8 cellular contexts compared by ENCODE assay signal in genomic region chr11:5291207-5291838, GRCh38. TPM values are rescaled to one million over a fixed set of nuclear protein-coding genes. Genes with fewer than 3 reads are reported as not detected.
A peak's percentile ranks its signal among the peaks of the same experiment; 100 is the strongest.
DNase-seq lines count a peak whose midpoint lies in the region; ATAC-seq and TF ChIP-seq lines count a peak whose summit lies in the region.

No MANE protein-coding gene starts in this region.

- H3K27ac ChIP-seq in Panc1 (ENCODE audit: low read length) (no peak overlapping the region), hepatocyte (no peak overlapping the region)

- H4K20me1 ChIP-seq in hepatocyte (ENCODE audit: insufficient read depth, poor library complexity, severe bottlenecking) = no peaks in the 10 kb centered on the region

- DNase-seq in CD14-positive monocyte (ENCODE audit: low spot score) (no peak), Panc1 (ENCODE audit: low read depth, low spot score) (peak; percentile 38), hepatocyte (ENCODE audit: low spot score) (peak; percentile 42), DMS79 (lab: John Stamatoyannopoulos, UW) (no peak)
- DNase-seq in activated effector memory CD4-positive, alpha-beta T cell treated with Interleukin-2 at 50 U/mL for 16 hours = no peak
- DNase-seq in activated naive CD8-positive, alpha-beta T cell treated with anti-CD3 and anti-CD28 coated beads for 36 hours = no peak

- POLR2A ChIA-PET in Panc1 (lab: Charles Lee) = interaction anchor here (0.6 kb wide), 2 partner anchors 72 to 251 kb away, joined by 3 to 5 read pairs; no protein-coding TSS in a partner anchor

- CTCF ChIA-PET in Panc1 (lab: Charles Lee) = interaction anchor here (0.5 to 0.7 kb wide), 3 partner anchors 83 to 402 kb away, joined by 3 to 5 read pairs (median 5); no protein-coding TSS in a partner anchor

- H2AFZ ChIP-seq in hepatocyte = no peak overlapping the region

- H3K4me1 ChIP-seq in Panc1 (ENCODE audit: control insufficient read depth, insufficient read depth, low read length) = no peaks in the 10 kb centered on the region
- no peaks in the 10 kb centered on the region for H3K4me1 ChIP-seq in hepatocyte (ENCODE audit: insufficient read depth)

- in situ Hi-C loops in Panc1 (cut with HindIII; ENCODE audit: low pct_unique_long_range_greater_than_20kb, low sequenced_read_pairs) = no loop called here

- ATAC-seq in GM19043 (IDR thresholded peaks at IDR 0.05; ENCODE audit: low read depth, unreplicated experiment) = peak; percentile 86
- peak; percentile 95 for ATAC-seq in HG03095 (IDR thresholded peaks at IDR 0.05; ENCODE audit: unreplicated experiment)
- peak; percentile 94 for ATAC-seq in Panc1

- no peaks in the 10 kb centered on the region for H3K4me1 Mint-ChIP-seq in CD14-positive monocyte
- no peaks in the 10 kb centered on the region for H3K4me1 Mint-ChIP-seq in activated naive CD8-positive, alpha-beta T cell treated with anti-CD3 and anti-CD28 coated beads for 36 hours

- no TSS peak for BruUV-seq in Panc1 (replicated peaks; lab: Mats Ljungman, UMichigan)

- no peak overlapping the region for H3K4me2 ChIP-seq in hepatocyte

- H3K27me3 ChIP-seq in Panc1 (ENCODE audit: control insufficient read depth, insufficient read depth, low read length) = peaks cover 2% of the 10 kb centered on the region; the same call in 1 of the 2 replicates
- peaks cover under 1% of the 10 kb centered on the region for H3K27me3 ChIP-seq in hepatocyte

- H3K9me2 ChIP-seq in hepatocyte (replicated peaks; ENCODE audit: insufficient read depth) = no peaks in the 10 kb centered on the region

- no peaks in the 10 kb centered on the region for H3K36me3 Mint-ChIP-seq in CD14-positive monocyte
- H3K36me3 Mint-ChIP-seq in activated naive CD8-positive, alpha-beta T cell treated with anti-CD3 and anti-CD28 coated beads for 36 hours = no peaks in the 10 kb centered on the region

- H3K4me3 ChIP-seq in Panc1 (ENCODE audit: low read depth in 2 of 2, low read length in 2 of 2) = no peak overlapping the region
- no peak overlapping the region for H3K4me3 ChIP-seq in hepatocyte

- no peak overlapping the region for H3K4me3 Mint-ChIP-seq in CD14-positive monocyte
- H3K4me3 Mint-ChIP-seq in activated naive CD8-positive, alpha-beta T cell treated with anti-CD3 and anti-CD28 coated beads for 36 hours = no peak overlapping the region

- H3K27me3 Mint-ChIP-seq in CD14-positive monocyte (ENCODE audit: low read depth in 3 of 3) = peaks cover 0 to 2% (median 0%) of the 10 kb centered on the region in 3 donors
- no peaks in the 10 kb centered on the region for H3K27me3 Mint-ChIP-seq in activated naive CD8-positive, alpha-beta T cell treated with anti-CD3 and anti-CD28 coated beads for 36 hours

- intact Hi-C loops in CD14-positive monocyte (cut with micrococcal nuclease) (no loop called here), Panc1 (cut with micrococcal nuclease; ENCODE audit: unreplicated experiment) (loop anchor here (2.0 kb wide), 2 partner anchors 87 to 167 kb away; no protein-coding TSS in a partner anchor)

- WGBS in hepatocyte (ENCODE audit: low lambda C conversion rate, missing lambda C conversion rate) = 75% methylated on average over 1 of the region's 1 CpG

- no peak overlapping the region for H3K27ac Mint-ChIP-seq in CD14-positive monocyte
- no peak overlapping the region for H3K27ac Mint-ChIP-seq in activated naive CD8-positive, alpha-beta T cell treated with anti-CD3 and anti-CD28 coated beads for 36 hours

- TF ChIP-seq CTCF in CD14-positive monocyte (IDR thresholded peaks at IDR 0.05) (peak; percentile 19), Panc1 (IDR thresholded peaks at IDR 0.05) (peak; percentile 81), hepatocyte (IDR thresholded peaks at IDR 0.05; ENCODE audit: poor library complexity) (peak; percentile 44)

- H3K36me3 ChIP-seq in Panc1 (ENCODE audit: control insufficient read depth, insufficient read depth, low read length) (no peaks in the 10 kb centered on the region), hepatocyte (replicated peaks; ENCODE audit: insufficient read depth, low read depth) (no peaks in the 10 kb centered on the region)

- H3K9me3 Mint-ChIP-seq in CD14-positive monocyte = peaks cover 0 to 5% (median 0%) of the 10 kb centered on the region in 7 donors
- H3K9me3 Mint-ChIP-seq in activated naive CD8-positive, alpha-beta T cell treated with anti-CD3 and anti-CD28 coated beads for 36 hours = no peaks in the 10 kb centered on the region

- H3K9me3 ChIP-seq in Panc1 (ENCODE audit: control insufficient read depth, insufficient read depth, low read depth, low read length) (no peaks in the 10 kb centered on the region), hepatocyte (ENCODE audit: low read depth) (no peaks in the 10 kb centered on the region)

- no peaks in the 10 kb centered on the region for H3K79me2 ChIP-seq in hepatocyte

RNA-seq across cellular contexts. Expression of gene OR51B4, which starts 10.4 kb away (rescaled TPM):
- polyA plus RNA-seq in CD14-positive monocyte (not detected), hepatocyte (0.17 TPM in 1 of 2 replicates, not detected in the other)
- total RNA-seq in Panc1 (2021; ENCODE audit: unreplicated experiment) (not detected), hepatocyte (not detected in 2 replicates)
- polyA plus RNA-seq in Panc1 (2012; ENCODE audit: insufficient read length) = not detected
- total RNA-seq in activated naive CD8-positive, alpha-beta T cell treated with anti-CD3 and anti-CD28 coated beads for 36 hours = not detected

RNA-seq across cellular contexts. Expression of gene HBE1, which starts 21.6 kb away (rescaled TPM):
- not detected for polyA plus RNA-seq in CD14-positive monocyte
- total RNA-seq in Panc1 (2021; ENCODE audit: unreplicated experiment) = 3.2 TPM
- polyA plus RNA-seq in Panc1 (2012; ENCODE audit: insufficient read length) = not detected
- 1.1 and 1.6 TPM in 2 replicates for total RNA-seq in hepatocyte
- 0.25 and 1.5 TPM in 2 replicates for polyA plus RNA-seq in hepatocyte
- not detected for total RNA-seq in activated naive CD8-positive, alpha-beta T cell treated with anti-CD3 and anti-CD28 coated beads for 36 hours

RNA-seq across cellular contexts. Expression of gene OR51B2, which starts 32.8 kb away (rescaled TPM):
- polyA plus RNA-seq in CD14-positive monocyte = not detected
- not detected for total RNA-seq in Panc1 (2021; ENCODE audit: unreplicated experiment)
- not detected for polyA plus RNA-seq in Panc1 (2012; ENCODE audit: insufficient read length)
- total RNA-seq in hepatocyte = not detected in 2 replicates
- polyA plus RNA-seq in hepatocyte = not detected in 2 replicates
- total RNA-seq in activated naive CD8-positive, alpha-beta T cell treated with anti-CD3 and anti-CD28 coated beads for 36 hours = not detected

RNA-seq across cellular contexts. Expression of gene HBG2, which starts 36.7 kb away (rescaled TPM):
- polyA plus RNA-seq in CD14-positive monocyte (1 to 10 TPM in 1 of 2 donors, not detected in 1; 5.1 TPM), hepatocyte (0.63 TPM in 1 of 2 replicates, not detected in the other)
- total RNA-seq in Panc1 (2021; ENCODE audit: unreplicated experiment) (6.5 TPM), hepatocyte (not detected in 2 replicates)
- polyA plus RNA-seq in Panc1 (2012; ENCODE audit: insufficient read length) = not detected
- not detected for total RNA-seq in activated naive CD8-positive, alpha-beta T cell treated with anti-CD3 and anti-CD28 coated beads for 36 hours

RNA-seq across cellular contexts. Expression of gene HBG1, which starts 41.7 kb away (rescaled TPM):
- polyA plus RNA-seq in CD14-positive monocyte (not detected), hepatocyte (not detected in 2 replicates)
- total RNA-seq in Panc1 (2021; ENCODE audit: unreplicated experiment) (2.3 TPM), hepatocyte (not detected in 2 replicates)
- polyA plus RNA-seq in Panc1 (2012; ENCODE audit: insufficient read length) = not detected
- not detected for total RNA-seq in activated naive CD8-positive, alpha-beta T cell treated with anti-CD3 and anti-CD28 coated beads for 36 hours

Comparison
In these comparisons a context has a peak if more than half of its experiments do, and no peak if none do; other contexts are left out.
1. DNase-seq: peak in Panc1 (single experiment) and hepatocyte (single experiment); none in CD14-positive monocyte (single experiment), activated effector memory CD4-positive, alpha-beta T cell treated with Interleukin-2 at 50 U/mL for 16 hours (single experiment), DMS79 (single experiment) and activated naive CD8-positive, alpha-beta T cell treated with anti-CD3 and anti-CD28 coated beads for 36 hours (single experiment).
2. CTCF ChIP-seq: peak in every context shown above with its lines; median percentile 81 in Panc1; 44 in hepatocyte; 19 in CD14-positive monocyte.
3. Peak in every context shown above with its lines, with median percentiles within 50 percentile points of each other: ATAC-seq.